ENCODE assay signal across 13 cellular contexts in the genomic region with DNA sequence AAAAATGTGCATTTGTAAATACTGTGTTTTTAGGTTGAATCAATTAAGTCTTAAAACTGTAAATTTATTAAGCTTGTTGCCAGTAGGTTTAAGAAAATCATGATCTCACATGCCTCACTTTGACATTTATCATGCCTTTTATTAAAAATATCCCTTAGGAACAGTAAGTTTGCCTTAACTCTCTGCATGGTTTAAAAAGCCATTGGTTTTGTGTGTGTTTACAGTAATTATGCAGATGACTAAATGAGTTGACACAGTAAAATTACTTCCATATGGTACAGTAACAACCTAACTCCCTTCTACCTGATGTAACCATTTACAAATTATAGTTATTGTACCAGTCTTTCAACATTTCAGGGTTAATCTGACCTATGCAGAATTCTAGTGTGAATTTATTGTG. TPM values are rescaled to one million over a fixed set of nuclear protein-coding genes. Genes with fewer than 3 reads are reported as not detected.
DNase-seq lines count a peak whose midpoint lies in the region; ATAC-seq, FAIRE-seq and TF ChIP-seq lines count a peak whose summit lies in the region.
"Had no signal": no experiment of that assay in that cellular context is flagged by ENCODE, and none has a peak within 500 bp of the region (broad histone marks: within the 10 kb centered on the region; RNA-seq: fewer than 3 reads in every experiment).

No MANE protein-coding gene starts in this region.

- H3K4me1 Mint-ChIP-seq in activated T-cell treated with anti-CD3 and anti-CD28 coated beads, Interleukin-2, amount 50 U/mL, for 72 hours (ENCODE audit: low read depth) = peaks cover 35% of the 10 kb centered on the region
- peaks cover 51% of the 10 kb centered on the region for H3K4me1 Mint-ChIP-seq in HFFc6 (ENCODE audit: low read depth)
- H3K4me1 Mint-ChIP-seq in activated CD4-positive, alpha-beta memory T cell treated with anti-CD3 and anti-CD28 coated beads for 36 hours (ENCODE audit: low read depth) = peaks cover 29% of the 10 kb centered on the region

- peak overlapping the region; percentile 86 for H3K27ac Mint-ChIP-seq in activated T-cell treated with anti-CD3 and anti-CD28 coated beads, Interleukin-2, amount 50 U/mL, for 72 hours
- H3K27ac Mint-ChIP-seq in HFFc6 = peak overlapping the region; percentile 49
- peak overlapping the region; percentile 48 for H3K27ac Mint-ChIP-seq in activated CD4-positive, alpha-beta memory T cell treated with anti-CD3 and anti-CD28 coated beads for 36 hours

- ATAC-seq in activated T-cell treated with anti-CD3 and anti-CD28 coated beads, Interleukin-2, amount 50 U/mL, for 72 hours (replicated peaks in 1 of 2) = no peak
- ATAC-seq in GM19035 (IDR thresholded peaks at IDR 0.05; ENCODE audit: unreplicated experiment) = no peak
- ATAC-seq: left cardiac atrium had no signal

- no peaks in the 10 kb centered on the region for H3K9me3 ChIP-seq in mesodermal cell (ENCODE audit: control insufficient read depth, low read length)

- intact Hi-C loops in activated CD4-positive, alpha-beta memory T cell treated with anti-CD3 and anti-CD28 coated beads for 36 hours (cut with micrococcal nuclease) = no loop called here

- no peak for DNase-seq in activated T-cell treated with anti-CD3 and anti-CD28 coated beads, Interleukin-2, amount 50 U/mL, for 72 hours
- no peak for DNase-seq in activated T-cell treated with anti-CD3 and anti-CD28 coated beads for 4 hours
- DNase-seq in HFFc6 = no peak
- DNase-seq in activated CD4-positive, alpha-beta memory T cell treated with anti-CD3 and anti-CD28 coated beads for 36 hours = no peak
- no peak for DNase-seq in D721Med (ENCODE audit: insufficient read length, low spot score)
- DNase-seq in SIG-M5 (lab: John Stamatoyannopoulos, UW) = no peak
- DNase-seq: DMS153, erythroblast, hippocampal formation, left cardiac atrium, substantia nigra had no signal

- TF ChIP-seq CTCF in HFFc6 (IDR thresholded peaks at IDR 0.05) (no peak), D721Med (IDR thresholded peaks at IDR 0.05; ENCODE audit: insufficient read depth, missing control alignments) (no peak)

- no peak overlapping the region for H3K4me3 Mint-ChIP-seq in activated T-cell treated with anti-CD3 and anti-CD28 coated beads, Interleukin-2, amount 50 U/mL, for 72 hours
- no peak overlapping the region for H3K4me3 Mint-ChIP-seq in HFFc6
- no peak overlapping the region for H3K4me3 Mint-ChIP-seq in activated CD4-positive, alpha-beta memory T cell treated with anti-CD3 and anti-CD28 coated beads for 36 hours

- peak overlapping the region; percentile 18 for H3K27ac ChIP-seq in mesodermal cell (ENCODE audit: low read depth, low read length, severe bottlenecking)

- peaks cover 15 to 39% of the 10 kb centered on the region in 2 donors for H3K36me3 Mint-ChIP-seq in activated T-cell treated with anti-CD3 and anti-CD28 coated beads, Interleukin-2, amount 50 U/mL, for 72 hours (ENCODE audit: insufficient read depth in 2 of 2)
- H3K36me3 Mint-ChIP-seq in HFFc6 (ENCODE audit: low read depth) = peaks cover 44% of the 10 kb centered on the region
- H3K36me3 Mint-ChIP-seq in activated CD4-positive, alpha-beta memory T cell treated with anti-CD3 and anti-CD28 coated beads for 36 hours = peaks cover 43% of the 10 kb centered on the region

- CTCF ChIA-PET in activated CD4-positive, alpha-beta memory T cell treated with anti-CD3 and anti-CD28 coated beads for 36 hours (lab: Charles Lee) = interaction anchor here (1.0 kb wide), 1 partner anchor 91 kb away, joined by 4 read pairs; no protein-coding TSS in a partner anchor

- H3K36me3 ChIP-seq in mesodermal cell (ENCODE audit: control insufficient read depth, insufficient read depth, low read length) = peaks cover 67% of the 10 kb centered on the region

- H3K4me3 ChIP-seq in mesodermal cell (ENCODE audit: extremely low read depth, insufficient read depth, low read length, poor library complexity, severe bottlenecking) = no peak overlapping the region

- no peak for FAIRE-seq in D721Med (lab: Jason Lieb, UNC)

- POLR2A ChIA-PET in activated CD4-positive, alpha-beta memory T cell treated with anti-CD3 and anti-CD28 coated beads for 36 hours (lab: Charles Lee) = no interaction called here

- no peaks in the 10 kb centered on the region for H3K9me3 Mint-ChIP-seq in activated T-cell treated with anti-CD3 and anti-CD28 coated beads, Interleukin-2, amount 50 U/mL, for 72 hours
- H3K9me3 Mint-ChIP-seq in HFFc6 = no peaks in the 10 kb centered on the region
- H3K9me3 Mint-ChIP-seq in activated CD4-positive, alpha-beta memory T cell treated with anti-CD3 and anti-CD28 coated beads for 36 hours = no peaks in the 10 kb centered on the region

- H3K4me1 ChIP-seq in mesodermal cell (ENCODE audit: control insufficient read depth, insufficient read depth, low read length, poor library complexity, severe bottlenecking) = peaks cover 7% of the 10 kb centered on the region

- no peaks in the 10 kb centered on the region for H3K27me3 Mint-ChIP-seq in activated T-cell treated with anti-CD3 and anti-CD28 coated beads, Interleukin-2, amount 50 U/mL, for 72 hours (ENCODE audit: low read depth)
- H3K27me3 Mint-ChIP-seq in HFFc6 (ENCODE audit: insufficient read depth) = no peaks in the 10 kb centered on the region; the same call in none of the 2 replicates
- H3K27me3 Mint-ChIP-seq in activated CD4-positive, alpha-beta memory T cell treated with anti-CD3 and anti-CD28 coated beads for 36 hours = no peaks in the 10 kb centered on the region

RNA-seq across cellular contexts. Expression of gene RPS6, which starts 6.5 kb away (rescaled TPM):
- 1,000 to 10,000 TPM; 3,558 to 3,563 TPM for total RNA-seq in activated T-cell treated with anti-CD3 and anti-CD28 coated beads, Interleukin-2, amount 50 U/mL, for 72 hours
- 1,000 to 10,000 TPM; 1,886 to 2,098 (median 1,953) TPM for total RNA-seq in HFFc6 (2021; fragmentation: NEBNext Ultra II Directional; extraction: Animal tissue kit (Norgen Biotek cat#: 25700))
- 1,000 to 10,000 TPM; 3,671 to 3,782 TPM for total RNA-seq in activated CD4-positive, alpha-beta memory T cell treated with anti-CD3 and anti-CD28 coated beads for 36 hours
- polyA plus RNA-seq in mesodermal cell (2013, experiment 1 of 2) = 1,816 TPM
- 1,907 TPM for polyA plus RNA-seq in mesodermal cell (2013, experiment 2 of 2)

RNA-seq across cellular contexts. Expression of gene ACER2, which starts 35.3 kb away (rescaled TPM):
- total RNA-seq in activated T-cell treated with anti-CD3 and anti-CD28 coated beads, Interleukin-2, amount 50 U/mL, for 72 hours = 1 to 10 TPM; 2.4 to 2.8 TPM
- total RNA-seq in HFFc6 (2021; fragmentation: NEBNext Ultra II Directional; extraction: Animal tissue kit (Norgen Biotek cat#: 25700)) = 1 to 10 TPM; 1.2 to 1.9 (median 1.6) TPM
- total RNA-seq in activated CD4-positive, alpha-beta memory T cell treated with anti-CD3 and anti-CD28 coated beads for 36 hours = 1 to 10 TPM; 1.8 TPM
- 6.6 TPM for polyA plus RNA-seq in mesodermal cell (2013, experiment 1 of 2)
- polyA plus RNA-seq in mesodermal cell (2013, experiment 2 of 2) = 6.0 TPM
